8 cellular contexts compared by ENCODE assay signal in the genomic region with DNA sequence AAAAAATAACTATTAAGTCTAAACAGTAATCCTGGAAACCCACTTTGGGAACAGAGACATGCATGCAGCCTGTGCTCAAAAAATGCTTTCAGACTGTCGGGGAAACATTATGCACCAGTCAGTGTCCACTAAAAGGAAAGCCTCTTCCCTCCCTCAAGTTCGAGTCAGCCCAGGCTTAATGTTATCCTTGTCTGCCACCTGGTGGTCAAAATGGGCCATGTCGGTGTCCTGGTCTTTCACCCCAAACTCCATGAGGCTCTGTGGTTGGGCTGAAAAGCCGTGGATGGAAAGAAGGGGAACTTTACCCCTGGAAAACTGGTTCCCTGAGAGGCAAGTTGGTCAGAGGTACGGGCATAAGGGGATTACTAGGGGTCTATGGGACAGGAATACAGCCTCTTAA.
DNase-seq lines count a peak whose midpoint lies in the region; TF ChIP-seq lines count a peak whose summit lies in the region.

No MANE protein-coding gene starts in this region.

- WGBS in GM23248 (ENCODE audit: low coverage in 1 of 2, low lambda C conversion rate in 2 of 2, missing lambda C conversion rate in 2 of 2), 2 experiments = 8 to 16% methylated on average over 5 of the region's 5 CpGs
- WGBS in neuronal stem cell (ENCODE audit: extremely low coverage in 2 of 2, insufficient read length in 2 of 2, insufficient replicate concordance in 1 of 2), 2 donors = no CpG with 5 or more reads among the region's 5 CpGs

- H2AK5ac ChIP-seq in neuronal stem cell (ENCODE audit: low read depth, low read length) = no peak overlapping the region

- peak; percentile 48 for TF ChIP-seq CTCF in C4-2B (conservative IDR thresholded peaks at IDR 0.05)

- H3K9ac ChIP-seq in GM23248 = no peak overlapping the region
- no peak overlapping the region for H3K9ac ChIP-seq in neuronal stem cell (ENCODE audit: low read depth, low read length, poor library complexity)

- no peaks in the 10 kb centered on the region for H3K36me3 ChIP-seq in GM23248 (ENCODE audit: low read depth)
- no peaks in the 10 kb centered on the region for H3K36me3 ChIP-seq in neuronal stem cell (replicated peaks in 1 of 2; ENCODE audit: control insufficient read depth in 2 of 2, insufficient read depth in 2 of 2, low read length in 2 of 2)

- no peak overlapping the region for H3K18ac ChIP-seq in neuronal stem cell (ENCODE audit: low read length)

- no peak overlapping the region for H2BK12ac ChIP-seq in neuronal stem cell (ENCODE audit: low read length)

- H4K8ac ChIP-seq in neuronal stem cell (ENCODE audit: low read depth, low read length) = no peak overlapping the region

- intact Hi-C loops in head of caudate nucleus (cut with DNase I) = no loop called here

- DNase-seq in GM23248 (peak; percentile 26), SKM-1 (lab: John Stamatoyannopoulos, UW; ENCODE audit: unreplicated experiment) (peak; percentile 34), head of caudate nucleus (peak; percentile 8 to 87 (median 62)), NCI-H2171 (lab: John Stamatoyannopoulos, UW) (no peak), neuronal stem cell (ENCODE audit: low spot score) (no peak), SIG-M5 (lab: John Stamatoyannopoulos, UW) (no peak)
- peak; percentile 14 to 34 for DNase-seq in stimulated activated CD4-positive, alpha-beta T cell treated with anti-CD3 and anti-CD28 coated beads, Interleukin-4, amount 100 ng/mL, for 48 hours (ENCODE audit: low read depth in 2 of 2)

- no peak overlapping the region for H2BK15ac ChIP-seq in neuronal stem cell (ENCODE audit: low read length)

- H3K4ac ChIP-seq in neuronal stem cell (ENCODE audit: low read length) = no peak overlapping the region

- H3K4me2 ChIP-seq in GM23248 (ENCODE audit: unreplicated experiment) = no peak overlapping the region
- H3K4me2 ChIP-seq in neuronal stem cell (ENCODE audit: insufficient read depth, low read length, poor library complexity, severe bottlenecking) = no peak overlapping the region

- no peaks in the 10 kb centered on the region for H3K79me1 ChIP-seq in neuronal stem cell (ENCODE audit: low read depth, low read length)

- no peaks in the 10 kb centered on the region for H3F3A ChIP-seq in GM23248 (ENCODE audit: insufficient read depth)

- in situ Hi-C loops in GM23248 (cut with MboI) = no loop called here

- no peaks in the 10 kb centered on the region for H3K79me2 ChIP-seq in GM23248 (ENCODE audit: insufficient read depth)

- no peak overlapping the region for H2BK5ac ChIP-seq in neuronal stem cell (ENCODE audit: low read length)

- no peak overlapping the region for H3K4me3 ChIP-seq in GM23248
- H3K4me3 ChIP-seq in neuronal stem cell (ENCODE audit: low read length in 2 of 2) = peak overlapping the region in 1 of 2 donors; percentile 11

- no peaks in the 10 kb centered on the region for H3K9me2 ChIP-seq in GM23248 (ENCODE audit: insufficient read depth)

- H3K4me1 ChIP-seq in GM23248 (ENCODE audit: insufficient read depth) = no peaks in the 10 kb centered on the region
- no peaks in the 10 kb centered on the region for H3K4me1 ChIP-seq in neuronal stem cell (ENCODE audit: control insufficient read depth in 2 of 2, insufficient read depth in 1 of 2, low read depth in 1 of 2, low read length in 2 of 2)

- no peak overlapping the region for H3K23ac ChIP-seq in neuronal stem cell (ENCODE audit: low read depth, low read length, poor library complexity)

- H2AFZ ChIP-seq in GM23248 (no peak overlapping the region), neuronal stem cell (ENCODE audit: low read length) (no peak overlapping the region)

- no peaks in the 10 kb centered on the region for H4K20me1 ChIP-seq in GM23248 (ENCODE audit: insufficient read depth)

- no peaks in the 10 kb centered on the region for H3K9me3 ChIP-seq in GM23248 (ENCODE audit: low read depth)
- H3K9me3 ChIP-seq in neuronal stem cell (replicated peaks in 1 of 2; ENCODE audit: control insufficient read depth in 2 of 2, insufficient read depth in 1 of 2, low read depth in 1 of 2, low read length in 2 of 2) = peaks cover 2 to 39% of the 10 kb centered on the region in 2 donors

- no peak overlapping the region for H2BK120ac ChIP-seq in neuronal stem cell (ENCODE audit: low read depth, low read length)

- H3K14ac ChIP-seq in neuronal stem cell (ENCODE audit: low read length) = no peak overlapping the region

- no peaks in the 10 kb centered on the region for H3K27me3 ChIP-seq in GM23248 (replicated peaks; ENCODE audit: insufficient read depth)
- no peaks in the 10 kb centered on the region for H3K27me3 ChIP-seq in neuronal stem cell (ENCODE audit: control insufficient read depth in 3 of 3, insufficient read depth in 3 of 3, low read depth in 1 of 3, low read length in 3 of 3)

- H3K27ac ChIP-seq in C4-2B = no peak overlapping the region
- no peak overlapping the region for H3K27ac ChIP-seq in GM23248
- no peak overlapping the region for H3K27ac ChIP-seq in neuronal stem cell (replicated peaks; ENCODE audit: low read length)

- no peak overlapping the region for H4K91ac ChIP-seq in neuronal stem cell (ENCODE audit: low read depth, low read length, poor library complexity)

Comparison
In these comparisons a context has a peak if more than half of its experiments do, and no peak if none do; other contexts are left out.
1. DNase-seq: peak in GM23248 (single experiment), SKM-1 (single experiment), head of caudate nucleus (42 of 42) and stimulated activated CD4-positive, alpha-beta T cell treated with anti-CD3 and anti-CD28 coated beads, Interleukin-4, amount 100 ng/mL, for 48 hours (2 of 2); none in NCI-H2171 (single experiment), neuronal stem cell (single experiment) and SIG-M5 (single experiment).